Comparison of ENCODE assay signal across 27 cellular contexts in genomic region chr1:180921386-180921785, GRCh38. TPM values are rescaled to one million over a fixed set of nuclear protein-coding genes. Genes with fewer than 3 reads are reported as not detected.
DNase-seq lines count a peak whose midpoint lies in the region; FAIRE-seq and TF ChIP-seq lines count a peak whose summit lies in the region.
"Had no signal": no experiment of that assay in that cellular context is flagged by ENCODE, and none has a peak within 500 bp of the region (broad histone marks: within the 10 kb centered on the region; RNA-seq: fewer than 3 reads in every experiment).

No MANE protein-coding gene starts in this region.

- WGBS in stomach, 5 donors: 88 to 94% (median 94%) methylated on average over 5 to 6 of the region's 6 CpGs

- H3K9ac ChIP-seq in BLaER1 (no peak overlapping the region), OCI-LY3 (ENCODE audit: low read length) (peak overlapping the region; percentile 74), kidney (ENCODE audit: low read length in 2 of 2) (no peak overlapping the region)

- no peak for TF ChIP-seq EP300 in stomach (IDR thresholded peaks at IDR 0.05)

- peak overlapping the region; percentile 19; the same call in 1 of the 2 replicates for H3K27ac ChIP-seq in BLaER1
- peak overlapping the region; percentile 75 for H3K27ac ChIP-seq in OCI-LY3 (ENCODE audit: low read length)
- H3K27ac ChIP-seq in kidney (ENCODE audit: low read depth in 2 of 2, low read length in 2 of 2): no peak overlapping the region
- no peak overlapping the region for H3K27ac ChIP-seq in osteoblast (ENCODE audit: low read depth, low read length)
- no peak overlapping the region for H3K27ac ChIP-seq in stomach
- H3K27ac ChIP-seq: C4-2B, PC-9, SJSA1 had no signal

- TF ChIP-seq POLR2A in stomach (IDR thresholded peaks at IDR 0.05) (no peak), erythroblast (IDR thresholded peaks at IDR 0.05; ENCODE audit: low read length) (no peak)

- H2AFZ ChIP-seq in OCI-LY3 (ENCODE audit: low read depth, low read length) (0 out of 2 replicates have a peak overlapping the region, but pooled peaks have one; percentile 6), osteoblast (ENCODE audit: low read length) (no peak overlapping the region)
- H2AFZ ChIP-seq: PC-9 had no signal

- no peaks in the 10 kb centered on the region for H3K79me2 ChIP-seq in OCI-LY3 (ENCODE audit: low read length)
- H3K79me2 ChIP-seq in osteoblast (ENCODE audit: insufficient read depth, low read length): no peaks in the 10 kb centered on the region

- H3K36me3 ChIP-seq in BLaER1 (no peaks in the 10 kb centered on the region), OCI-LY3 (replicated peaks; ENCODE audit: low read depth, low read length) (no peaks in the 10 kb centered on the region), kidney (ENCODE audit: control insufficient read depth in 1 of 2, insufficient read depth in 2 of 2, low read length in 2 of 2) (peaks cover 0 to 5% of the 10 kb centered on the region in 2 donors), osteoblast (ENCODE audit: insufficient read depth, low read length) (peaks cover 15% of the 10 kb centered on the region), stomach (peaks cover 0 to 31% (median 14%) of the 10 kb centered on the region in 4 donors)

- DNase-seq in kidney: peak; percentile 53
- peak; percentile 66 for DNase-seq in osteoblast (ENCODE audit: insufficient read length, low spot score, missing footprints)
- no peak for DNase-seq in stimulated activated CD4-positive, alpha-beta T cell treated with anti-CD3 and anti-CD28 coated beads, Interleukin-12 subunit alpha, Interleukin-12 subunit beta, amount 100 ng/mL, for 4 hours
- DNase-seq in stomach: no peak
- no peak for DNase-seq in erythroblast (lab: John Stamatoyannopoulos, UW)
- DNase-seq: CD8-positive, alpha-beta T cell; DMS 273 treated with DMSO at 0.1 percent for 48 hours; DMS79; EL; GDM1; GOT3; IMR-90; KG1; MG63; NCI-H1105 treated with DMSO at 0.1 percent for 48 hours; NCI-H146; NCI-H1930; NCI-H446; NCI-H524 treated with DMSO at 0.1 percent for 48 hours; NCI-H774; PC-9 had no signal

- H3K9me3 ChIP-seq in BLaER1 (no peaks in the 10 kb centered on the region), OCI-LY3 (ENCODE audit: insufficient read depth, low read length) (no peaks in the 10 kb centered on the region), kidney (ENCODE audit: control insufficient read depth in 1 of 2, low read length in 2 of 2) (no peaks in the 10 kb centered on the region), osteoblast (ENCODE audit: low read depth, low read length) (no peaks in the 10 kb centered on the region), stomach (no peaks in the 10 kb centered on the region)
- H3K9me3 ChIP-seq: MG63, SJSA1 had no signal

- H3K4me1 ChIP-seq in BLaER1 (peaks cover 81% of the 10 kb centered on the region), OCI-LY3 (ENCODE audit: low read length) (peaks cover 91% of the 10 kb centered on the region), kidney (ENCODE audit: control insufficient read depth in 1 of 2, insufficient read depth in 1 of 2, low read depth in 1 of 2, low read length in 2 of 2) (peaks cover 27 to 35% of the 10 kb centered on the region in 2 donors), osteoblast (ENCODE audit: insufficient read depth, low read length) (no peaks in the 10 kb centered on the region), stomach (peaks cover 5 to 22% (median 11%) of the 10 kb centered on the region in 4 donors)

- peaks cover 5% of the 10 kb centered on the region for H3K27me3 ChIP-seq in BLaER1
- no peaks in the 10 kb centered on the region for H3K27me3 ChIP-seq in OCI-LY3 (ENCODE audit: low read depth, low read length)
- no peaks in the 10 kb centered on the region for H3K27me3 ChIP-seq in osteoblast (ENCODE audit: insufficient read depth, low read length)
- no peaks in the 10 kb centered on the region for H3K27me3 ChIP-seq in stomach
- H3K27me3 ChIP-seq: MG63, SJSA1 had no signal

- H3K4me3 ChIP-seq in BLaER1 (no peak overlapping the region), OCI-LY3 (ENCODE audit: low read length) (peak overlapping the region; percentile 45), kidney (ENCODE audit: low read length in 2 of 2) (no peak overlapping the region), osteoblast (ENCODE audit: insufficient read depth, low read length) (no peak overlapping the region), stomach (no peak overlapping the region)
- H3K4me3 ChIP-seq: MG63, PC-9, SJSA1 had no signal

- FAIRE-seq in kidney (lab: Jason Lieb, UNC): no peak
- FAIRE-seq: A204.1, GM12891 had no signal

- H4K20me1 ChIP-seq in BLaER1: no peaks in the 10 kb centered on the region; the same call in 1 of the 2 replicates
- no peaks in the 10 kb centered on the region for H4K20me1 ChIP-seq in OCI-LY3 (ENCODE audit: insufficient read depth, low read length)
- peaks cover 8% of the 10 kb centered on the region for H4K20me1 ChIP-seq in osteoblast (ENCODE audit: insufficient read depth, low read length)

- intact Hi-C loops in kidney (cut with DNase I): no loop called here
- intact Hi-C loops in stomach (cut with DNase I; ENCODE audit: low total_unique reads): no loop called here

- H3K4me2 ChIP-seq in BLaER1 (peak overlapping the region; percentile 74), OCI-LY3 (ENCODE audit: low read length) (peak overlapping the region; percentile 81), osteoblast (ENCODE audit: insufficient read depth, low read length) (no peak overlapping the region)
- H3K4me2 ChIP-seq: PC-9 had no signal

- TF ChIP-seq CTCF in OCI-LY3 (IDR thresholded peaks at IDR 0.05; ENCODE audit: low read depth, low read length) (no peak), kidney (IDR thresholded peaks at IDR 0.05; ENCODE audit: borderline replicate concordance, extremely low read depth, insufficient read depth) (no peak), osteoblast (IDR thresholded peaks at IDR 0.05; ENCODE audit: extremely low read depth, low read depth, low read length) (no peak), stomach (IDR thresholded peaks at IDR 0.05) (no peak)

RNA-seq across cellular contexts. Expression of gene KIAA1614, which starts 8.7 kb away (rescaled TPM):
- total RNA-seq in kidney (12.3 TPM), osteoblast (11.8 and 12.7 TPM in 2 replicates), stomach (1 to 10 TPM in 3 of 5 donors, under 1 TPM in 1, not detected in 1; under 0.01 to 6.1 (median 1.7) TPM)
- polyA plus RNA-seq in kidney (ENCODE audit: insufficient read depth, low read depth, low replicate concordance) (5.4 TPM), stomach (1 to 10 TPM; 1.1 to 2.2 (median 1.8) TPM)

Comparison
In these comparisons a context has a peak if more than half of its experiments do, and no peak if none do; other contexts are left out.
1. H3K27ac ChIP-seq: peak in BLaER1 (single experiment) and OCI-LY3 (single experiment); none in kidney (0 of 2), osteoblast (single experiment) and stomach (0 of 5).
2. DNase-seq: peak in kidney (single experiment) and osteoblast (single experiment); none in stimulated activated CD4-positive, alpha-beta T cell treated with anti-CD3 and anti-CD28 coated beads, Interleukin-12 subunit alpha, Interleukin-12 subunit beta, amount 100 ng/mL, for 4 hours (single experiment), stomach (single experiment) and erythroblast (0 of 2).